8 cellular contexts compared by ENCODE assay signal in the genomic region with DNA sequence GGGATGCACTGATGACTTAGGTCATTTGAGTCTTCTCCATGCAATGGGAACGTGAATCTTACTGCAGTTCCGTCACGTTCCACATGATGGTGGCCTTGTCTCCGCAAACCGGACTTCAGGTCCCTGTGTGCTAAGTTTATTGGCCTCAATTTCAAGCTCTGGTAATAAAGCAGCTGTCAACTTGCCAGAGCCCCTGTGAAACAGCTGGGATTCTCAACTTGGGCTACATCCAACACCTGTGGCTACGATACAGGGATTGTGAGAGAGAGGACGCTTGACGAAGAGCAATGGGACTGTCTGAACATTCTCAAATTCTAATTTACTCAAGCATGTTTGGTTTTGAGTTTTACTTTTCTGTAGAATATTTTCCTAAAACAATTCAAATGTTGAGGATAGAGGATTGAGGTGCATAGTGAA.
A peak's percentile ranks its signal among the peaks of the same experiment; 100 is the strongest.
DNase-seq lines count a peak whose midpoint lies in the region; ATAC-seq, FAIRE-seq and TF ChIP-seq lines count a peak whose summit lies in the region.

No MANE protein-coding gene starts in this region.

- no peaks in the 10 kb centered on the region for H3K36me3 ChIP-seq in transverse colon

- no TSS peak for BruUV-seq in MCF 10A (replicated peaks; lab: Mats Ljungman, UMichigan)

- no peaks in the 10 kb centered on the region for H3K36me3 Mint-ChIP-seq in MCF 10A (ENCODE audit: insufficient read depth, unreplicated experiment)
- H3K36me3 Mint-ChIP-seq in T-helper 2 cell treated with Interferon-gamma antibody and Interleukin-4, amounts not matched to agents 5 μg/mL and 100 μg/mL, for 36 hours (ENCODE audit: low read depth), result no peaks in the 10 kb centered on the region

- H3K4me1 Mint-ChIP-seq in MCF 10A (ENCODE audit: insufficient read depth, unreplicated experiment), result no peaks in the 10 kb centered on the region
- no peaks in the 10 kb centered on the region for H3K4me1 Mint-ChIP-seq in T-helper 2 cell treated with Interferon-gamma antibody and Interleukin-4, amounts not matched to agents 5 μg/mL and 100 μg/mL, for 36 hours (ENCODE audit: low read depth)

- no peaks in the 10 kb centered on the region for H3K9me3 Mint-ChIP-seq in MCF 10A (ENCODE audit: unreplicated experiment)
- peaks cover 15% of the 10 kb centered on the region for H3K9me3 Mint-ChIP-seq in T-helper 2 cell treated with Interferon-gamma antibody and Interleukin-4, amounts not matched to agents 5 μg/mL and 100 μg/mL, for 36 hours

- no peak overlapping the region for H3K27ac Mint-ChIP-seq in MCF 10A (ENCODE audit: low read depth, unreplicated experiment)
- H3K27ac Mint-ChIP-seq in T-helper 2 cell treated with Interferon-gamma antibody and Interleukin-4, amounts not matched to agents 5 μg/mL and 100 μg/mL, for 36 hours, result no peak overlapping the region

- POLR2A ChIA-PET in MCF 10A (lab: Yijun Ruan, JAX), result no interaction called here

- TF ChIP-seq EP300 in transverse colon (IDR thresholded peaks at IDR 0.05; ENCODE audit: low read depth), result no peak

- H3K4me3 Mint-ChIP-seq in MCF 10A (ENCODE audit: unreplicated experiment), result no peak overlapping the region
- H3K4me3 Mint-ChIP-seq in T-helper 2 cell treated with Interferon-gamma antibody and Interleukin-4, amounts not matched to agents 5 μg/mL and 100 μg/mL, for 36 hours, result no peak overlapping the region

- H3K9me3 ChIP-seq in transverse colon, result no peaks in the 10 kb centered on the region

- no peak overlapping the region for H3K4me3 ChIP-seq in transverse colon

- TF ChIP-seq CTCF in MCF 10A (IDR thresholded peaks at IDR 0.05; ENCODE audit: unreplicated experiment) (peak; percentile 50), transverse colon (IDR thresholded peaks at IDR 0.05) (peak; percentile 48 to 68 (median 54)), omental fat pad (IDR thresholded peaks at IDR 0.05) (no peak)

- DNase-seq in H54 (ENCODE audit: insufficient read length, low spot score) (peak; percentile 8), NCI-H460 (ENCODE audit: extremely low read depth, low read depth) (peak; percentile 54), MCF 10A (ENCODE audit: unreplicated experiment) (peak; percentile 57), islet precursor cell (peak; percentile 87), transverse colon (peak; percentile 34), omental fat pad (ENCODE audit: low spot score) (no peak)
- no peak for DNase-seq in T-helper 2 cell treated with Interferon-gamma antibody and Interleukin-4, amounts not matched to agents 5 μg/mL and 100 μg/mL, for 36 hours (ENCODE audit: low spot score)

- H3K27me3 ChIP-seq in transverse colon, result no peaks in the 10 kb centered on the region

- intact Hi-C loops in MCF 10A (cut with micrococcal nuclease), result loop anchor here (1.0 kb wide), 2 partner anchors 285 to 423 kb away; no protein-coding TSS in a partner anchor
- intact Hi-C loops in transverse colon (cut with DNase I; ENCODE audit: low total_unique reads), result no loop called here

- peaks cover 11% of the 10 kb centered on the region for H3K27me3 Mint-ChIP-seq in MCF 10A (ENCODE audit: insufficient read depth, unreplicated experiment)
- H3K27me3 Mint-ChIP-seq in T-helper 2 cell treated with Interferon-gamma antibody and Interleukin-4, amounts not matched to agents 5 μg/mL and 100 μg/mL, for 36 hours (ENCODE audit: low read depth), result no peaks in the 10 kb centered on the region

- in situ Hi-C loops in transverse colon (cut with MboI; ENCODE audit: low pct_ligation_motif_present in 1 of 4, low pct_unique_long_range_greater_than_20kb in 1 of 4, low sequenced_read_pairs in 3 of 4), result loop anchor here in 3 of 4 donors (25.0 kb wide), 2 partner anchors 293 to 418 kb away; no protein-coding TSS in a partner anchor

- no peaks in the 10 kb centered on the region for H3K4me1 ChIP-seq in transverse colon

- TF ChIP-seq POLR2A in H54 (IDR thresholded peaks at IDR 0.05; ENCODE audit: low read depth, low read length), result no peak
- TF ChIP-seq POLR2A in transverse colon (IDR thresholded peaks at IDR 0.05), result no peak

- ATAC-seq in omental fat pad (ENCODE audit: low FRiP score) (no peak), GM21529 (IDR thresholded peaks at IDR 0.05; ENCODE audit: unreplicated experiment) (no peak)

- CTCF ChIA-PET in MCF 10A (lab: Yijun Ruan, JAX), result interaction anchor here (0.6 to 1.9 kb wide), 6 partner anchors 27 to 423 kb away, joined by 3 to 12 read pairs (median 4); no protein-coding TSS in a partner anchor

- WGBS in transverse colon (ENCODE audit: low coverage in 1 of 2), 2 donors, result 18 to 27% methylated on average over 6 to 8 of the region's 8 CpGs

- H3K27ac ChIP-seq in transverse colon, result no peak overlapping the region

- FAIRE-seq in H54 (lab: Jason Lieb, UNC), result no peak

Comparison
In these comparisons a context has a peak if more than half of its experiments do, and no peak if none do; other contexts are left out.
1. DNase-seq: peak in H54 (single experiment), NCI-H460 (single experiment), MCF 10A (single experiment), islet precursor cell (single experiment) and transverse colon (single experiment); none in omental fat pad (single experiment) and T-helper 2 cell treated with Interferon-gamma antibody and Interleukin-4, amounts not matched to agents 5 μg/mL and 100 μg/mL, for 36 hours (single experiment).
2. CTCF ChIP-seq: peak in MCF 10A (single experiment) and transverse colon (5 of 5); none in omental fat pad (0 of 3).